ENCODE assay signal across 20 cellular contexts in the genomic region with DNA sequence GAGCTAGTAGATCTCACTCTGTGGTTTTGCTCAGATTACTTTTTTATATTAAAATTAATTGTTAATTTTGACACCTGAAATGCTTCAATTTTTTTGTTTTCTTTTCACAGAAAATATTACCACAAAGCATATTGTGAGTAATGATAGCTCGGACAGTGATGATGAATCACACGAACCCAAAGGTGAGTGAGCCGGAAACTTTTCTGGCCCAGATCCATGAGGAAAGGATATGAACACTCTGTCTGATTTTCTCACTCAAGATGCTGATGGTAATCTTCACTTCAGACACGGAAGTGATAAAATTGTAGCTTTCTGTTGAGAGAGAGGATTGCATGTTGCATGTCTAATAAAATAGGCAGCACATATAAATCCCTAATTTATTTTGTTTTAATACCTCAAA.
DNase-seq lines count a peak whose midpoint lies in the region; TF ChIP-seq lines count a peak whose summit lies in the region.
"Had no signal": no experiment of that assay in that cellular context is flagged by ENCODE, and none has a peak within 500 bp of the region (broad histone marks: within the 10 kb centered on the region; RNA-seq: fewer than 3 reads in every experiment).

No MANE protein-coding gene starts in this region.

- TF ChIP-seq POLR2A in prostate gland (IDR thresholded peaks at IDR 0.05) (no peak), sigmoid colon (IDR thresholded peaks at IDR 0.05) (no peak)

- no peak for TF ChIP-seq EP300 in sigmoid colon (IDR thresholded peaks at IDR 0.05)

- H3K4me3 ChIP-seq in PC-9 (no peak overlapping the region), prostate gland (no peak overlapping the region), sigmoid colon (no peak overlapping the region)
- H3K4me3 ChIP-seq: BLaER1 treated with 17β-estradiol and CSF1 and Interleukin-3, amounts not matched to agents 10 nM and 100 nM; thyroid gland had no signal

- H2AFZ ChIP-seq in PC-9, result no peak overlapping the region

- no peaks in the 10 kb centered on the region for H4K20me1 ChIP-seq in PC-9 (ENCODE audit: insufficient read depth)
- H4K20me1 ChIP-seq: BLaER1 treated with 17β-estradiol and CSF1 and Interleukin-3, amounts not matched to agents 10 nM and 100 nM had no signal

- WGBS in prostate gland, result 66% methylated on average over 4 of the region's 4 CpGs
- 89 to 90% methylated on average over 4 of the region's 4 CpGs for WGBS in sigmoid colon, 2 donors

- H3K4me1 ChIP-seq in PC-9 (replicated peaks; ENCODE audit: insufficient read depth), result 0 out of 2 replicates have a peak, but pooled peaks cover 7% of the 10 kb centered on the region
- no peaks in the 10 kb centered on the region for H3K4me1 ChIP-seq in prostate gland (replicated peaks)
- H3K4me1 ChIP-seq in sigmoid colon, result no peaks in the 10 kb centered on the region
- H3K4me1 ChIP-seq: BLaER1 treated with 17β-estradiol and CSF1 and Interleukin-3, amounts not matched to agents 10 nM and 100 nM; thyroid gland had no signal

- no peaks in the 10 kb centered on the region for H3K79me2 ChIP-seq in PC-9 (ENCODE audit: low read depth)

- CTCF ChIA-PET in PC-9 (lab: Charles Lee), result interaction anchor here (0.5 to 1.0 kb wide), 2 partner anchors 14 to 576 kb away, joined by 3 to 4 read pairs; a partner anchor contains a TSS

- H3K9me2 ChIP-seq in PC-9 (ENCODE audit: insufficient read depth), result no peaks in the 10 kb centered on the region

- no TSS peak for BruUV-seq in PC-9 (replicated peaks; lab: Mats Ljungman, UMichigan)

- no peak overlapping the region for H3K27ac ChIP-seq in PC-9
- no peak overlapping the region for H3K27ac ChIP-seq in prostate gland
- H3K27ac ChIP-seq in sigmoid colon, result no peak overlapping the region
- H3K27ac ChIP-seq: BLaER1 treated with 17β-estradiol and CSF1 and Interleukin-3, amounts not matched to agents 10 nM and 100 nM; HL-60; thyroid gland had no signal

- intact Hi-C loops in PC-9 (cut with micrococcal nuclease; ENCODE audit: unreplicated experiment) (no loop called here), prostate gland (cut with DNase I) (no loop called here), sigmoid colon (cut with DNase I) (no loop called here)

- H3K27me3 ChIP-seq in PC-9 (ENCODE audit: insufficient read depth, low read depth), result no peaks in the 10 kb centered on the region
- no peaks in the 10 kb centered on the region for H3K27me3 ChIP-seq in prostate gland (replicated peaks; ENCODE audit: insufficient read depth)
- H3K27me3 ChIP-seq in sigmoid colon, result no peaks in the 10 kb centered on the region
- H3K27me3 ChIP-seq: BLaER1 treated with 17β-estradiol and CSF1 and Interleukin-3, amounts not matched to agents 10 nM and 100 nM; thyroid gland had no signal

- H3F3A ChIP-seq in PC-9 (ENCODE audit: insufficient read depth, low read depth), result no peaks in the 10 kb centered on the region

- no peak for TF ChIP-seq CTCF in PC-9 (conservative IDR thresholded peaks at IDR 0.05)
- no peak for TF ChIP-seq CTCF in prostate gland (IDR thresholded peaks at IDR 0.05)
- no peak for TF ChIP-seq CTCF in sigmoid colon (IDR thresholded peaks at IDR 0.05)

- no peaks in the 10 kb centered on the region for H3K9me3 ChIP-seq in PC-9 (ENCODE audit: insufficient read depth, low read depth)
- H3K9me3 ChIP-seq in prostate gland, result no peaks in the 10 kb centered on the region
- H3K9me3 ChIP-seq in sigmoid colon, result no peaks in the 10 kb centered on the region
- H3K9me3 ChIP-seq: BLaER1 treated with 17β-estradiol and CSF1 and Interleukin-3, amounts not matched to agents 10 nM and 100 nM; thyroid gland had no signal

- DNase-seq in HCEC 1CT (peak; percentile 44), PC-9 (peak; percentile 57 to 64), dermis blood vessel endothelial cell (peak; percentile 89), pulmonary artery endothelial cell (ENCODE audit: low read depth, low spot score) (peak; percentile 66), prostate gland (ENCODE audit: low spot score) (no peak), sigmoid colon (no peak), NOMO-1 treated with dmso at 0.1 percent for 144 hours (lab: John Stamatoyannopoulos, UW; ENCODE audit: unreplicated experiment) (no peak)
- DNase-seq: activated CD4-positive, alpha-beta T cell treated with anti-CD3 and anti-CD28 coated beads, Interleukin-2, amount 10 ng/mL, durations not matched to agents 24 days and 14 days; activated naive CD4-positive, alpha-beta T cell treated with anti-CD3 and anti-CD28 coated beads, Interleukin-2, amount 50 U/mL, for 16 hours; activated T-cell treated with anti-CD3 and anti-CD28 coated beads for 4 hours; DMS79 treated with DMSO at 0.1 percent for 48 hours; effector memory CD8-positive, alpha-beta T cell; foreskin melanocyte; left ventricle myocardium superior; NCI-H1417 treated with DMSO at 0.1 percent for 48 hours; NCI-H345; small intestine; thyroid gland had no signal

- H3K4me2 ChIP-seq in PC-9, result no peak overlapping the region
- H3K4me2 ChIP-seq: BLaER1 treated with 17β-estradiol and CSF1 and Interleukin-3, amounts not matched to agents 10 nM and 100 nM had no signal

- H3K36me3 ChIP-seq in PC-9 (ENCODE audit: low read depth) (no peaks in the 10 kb centered on the region), prostate gland (no peaks in the 10 kb centered on the region), sigmoid colon (peaks cover 0 to 55% (median 7%) of the 10 kb centered on the region in 4 donors)
- H3K36me3 ChIP-seq: BLaER1 treated with 17β-estradiol and CSF1 and Interleukin-3, amounts not matched to agents 10 nM and 100 nM; thyroid gland had no signal

- POLR2A ChIA-PET in PC-9 (lab: Charles Lee; ENCODE audit: unreplicated experiment), result no interaction called here

Comparison
In these comparisons a context has a peak if more than half of its experiments do, and no peak if none do; other contexts are left out.
1. DNase-seq: peak in HCEC 1CT (single experiment), PC-9 (2 of 2), dermis blood vessel endothelial cell (single experiment) and pulmonary artery endothelial cell (single experiment); none in prostate gland (single experiment), sigmoid colon (single experiment) and NOMO-1 treated with dmso at 0.1 percent for 144 hours (single experiment).